23 cellular contexts compared by ENCODE assay signal in genomic region chr17:64223931-64224657, GRCh38. TPM values are rescaled to one million over a fixed set of nuclear protein-coding genes. Genes with fewer than 3 reads are reported as not detected.
DNase-seq lines count a peak whose midpoint lies in the region; ATAC-seq and FAIRE-seq lines count a peak whose summit lies in the region.
"Had no signal": no experiment of that assay in that cellular context is flagged by ENCODE, and none has a peak within 500 bp of the region (broad histone marks: within the 10 kb centered on the region; RNA-seq: fewer than 3 reads in every experiment).

No MANE protein-coding gene starts in this region.

- H3K36me3 ChIP-seq in small intestine (ENCODE audit: control insufficient read depth in 2 of 2, insufficient read depth in 2 of 2, low read length in 2 of 2): no peaks in the 10 kb centered on the region
- H3K36me3 ChIP-seq: suprapubic skin, uterus had no signal

- no peaks in the 10 kb centered on the region for H3K9me3 ChIP-seq in small intestine (ENCODE audit: control insufficient read depth, low read depth)
- H3K9me3 ChIP-seq: suprapubic skin, uterus had no signal

- H3K4me3 ChIP-seq in small intestine (ENCODE audit: low read depth in 1 of 2, low read length in 2 of 2): no peak overlapping the region
- H3K4me3 ChIP-seq: dorsolateral prefrontal cortex, PC-9, suprapubic skin, uterus had no signal

- no peaks in the 10 kb centered on the region for H3K27me3 ChIP-seq in small intestine (ENCODE audit: control insufficient read depth in 2 of 2, insufficient read depth in 2 of 2, low read length in 2 of 2)
- H3K27me3 ChIP-seq: dorsolateral prefrontal cortex, suprapubic skin, uterus had no signal

- 44 to 70% (median 62%) methylated on average over 5 of the region's 5 CpGs for WGBS in small intestine, 3 donors

- H3K27ac ChIP-seq in small intestine (ENCODE audit: low read depth in 1 of 2, low read length in 1 of 2) (no peak overlapping the region), substantia nigra (ENCODE audit: low read depth, low read length, poor library complexity, severe bottlenecking) (no peak overlapping the region)
- H3K27ac ChIP-seq: PC-9, suprapubic skin, uterus had no signal

- no peak for FAIRE-seq in small intestine (lab: Jason Lieb, UNC)
- FAIRE-seq: A204.1 had no signal

- peak; percentile 30 for DNase-seq in NCI-H510A treated with DMSO at 0.1 percent for 48 hours (lab: John Stamatoyannopoulos, UW)
- no peak for DNase-seq in NCI-H510A (lab: John Stamatoyannopoulos, UW)
- DNase-seq in NCI-H446 treated with DMSO at 0.1 percent for 48 hours (lab: John Stamatoyannopoulos, UW): peak; percentile 58
- peak; percentile 90 for DNase-seq in cerebellar cortex (ENCODE audit: low spot score)
- DNase-seq in small intestine: peak; percentile 17
- no peak for DNase-seq in NCI-H748 (lab: John Stamatoyannopoulos, UW; ENCODE audit: unreplicated experiment)
- DNase-seq in substantia nigra (lab: John Stamatoyannopoulos, UW): no peak
- DNase-seq: activated B cell treated with CpG ODN at 0.5 μM for 24 hours; activated naive CD4-positive, alpha-beta T cell treated with anti-CD3 and anti-CD28 coated beads, Interleukin-2, amount 50 U/mL, for 16 hours; AML-193; amygdala; CD8-positive, alpha-beta memory T cell; dorsolateral prefrontal cortex; head of caudate nucleus; NCI-H1417 treated with DMSO at 0.1 percent for 48 hours; PC-9; Right ventricle myocardium superior; stimulated activated CD4-positive, alpha-beta T cell treated with anti-CD3 and anti-CD28 coated beads, Interleukin-1b, Interleukin-23, amount 100 ng/mL, for 48 hours; T-helper 9 cell; uterus had no signal

- H3K4me1 ChIP-seq in small intestine (ENCODE audit: control insufficient read depth in 2 of 2, insufficient read depth in 1 of 2, low read depth in 1 of 2, low read length in 1 of 2): peaks cover 0 to 2% of the 10 kb centered on the region in 2 donors

- ATAC-seq in GM19455 (IDR thresholded peaks at IDR 0.05; ENCODE audit: unreplicated experiment): no peak

RNA-seq across cellular contexts. Expression of gene TEX2, which starts 39.0 kb away (rescaled TPM):
- 10 to 100 TPM in 1 of 3 donors, 1 to 10 TPM in 2; 4.2 to 16.9 (median 4.3) TPM for polyA plus RNA-seq in small intestine

Comparison
In these comparisons a context has a peak if more than half of its experiments do, and no peak if none do; other contexts are left out.
1. DNase-seq: peak in NCI-H510A treated with DMSO at 0.1 percent for 48 hours (single experiment), NCI-H446 treated with DMSO at 0.1 percent for 48 hours (single experiment), cerebellar cortex (single experiment) and small intestine (single experiment); none in NCI-H510A (single experiment), NCI-H748 (single experiment) and substantia nigra (0 of 49).